ENCODE assay signal across 13 cellular contexts in genomic region chr16:2210386-2211365, GRCh38. TPM values are rescaled to one million over a fixed set of nuclear protein-coding genes. Genes with fewer than 3 reads are reported as not detected.
DNase-seq lines count a peak whose midpoint lies in the region; ATAC-seq and TF ChIP-seq lines count a peak whose summit lies in the region.
"Had no signal": no experiment of that assay in that cellular context is flagged by ENCODE, and none has a peak within 500 bp of the region (broad histone marks: within the 10 kb centered on the region; RNA-seq: fewer than 3 reads in every experiment).

Gene BRICD5 (minus strand): TSS chr16:2210863. CDS start chr16:2210833, 30 bp downstream.

- POLR2A ChIA-PET in OCI-LY7 (lab: Charles Lee), result no interaction called here

- H4K20me1 ChIP-seq in OCI-LY7 (ENCODE audit: insufficient read depth, low read length), result peaks cover 13% of the 10 kb centered on the region; the same call in 1 of the 2 replicates

- H3K4me1 ChIP-seq in OCI-LY7 (ENCODE audit: insufficient read depth, low read length, poor library complexity, severe bottlenecking), result peaks cover 26% of the 10 kb centered on the region

- peaks cover 46% of the 10 kb centered on the region for H3K36me3 ChIP-seq in OCI-LY7 (ENCODE audit: insufficient read depth, low read length)

- no peak for ATAC-seq in GM18868 (IDR thresholded peaks at IDR 0.05; ENCODE audit: unreplicated experiment)
- ATAC-seq in GM21360 (IDR thresholded peaks at IDR 0.05; ENCODE audit: unreplicated experiment), result no peak
- ATAC-seq in HG02798 (IDR thresholded peaks at IDR 0.05; ENCODE audit: poor library complexity, unreplicated experiment), result no peak
- ATAC-seq: stimulated activated naive CD8-positive, alpha-beta T cell treated with anti-CD3 and anti-CD28 coated beads, Interleukin-15, amount 100 ng/mL, for 72 hours had no signal

- no peak within 1 kb of the TSS for H3K27ac ChIP-seq in OCI-LY7 (ENCODE audit: low read depth, low read length, poor library complexity, severe bottlenecking)

- TF ChIP-seq CTCF in OCI-LY7 (conservative IDR thresholded peaks at IDR 0.05; ENCODE audit: low read length), result no peak
- TF ChIP-seq CTCF in epithelial cell of proximal tubule (conservative IDR thresholded peaks at IDR 0.05; ENCODE audit: low read depth, low read length), result no peak
- TF ChIP-seq CTCF in progenitor cell of endocrine pancreas (IDR thresholded peaks at IDR 0.05; ENCODE audit: unreplicated experiment), result no peak

- peaks cover 30% of the 10 kb centered on the region; the same call in 1 of the 2 replicates for H3K79me2 ChIP-seq in OCI-LY7 (ENCODE audit: insufficient read depth, low read depth, low read length)

- no peaks in the 10 kb centered on the region for H3K9me3 Mint-ChIP-seq in progenitor cell of endocrine pancreas (ENCODE audit: low read depth)
- H3K9me3 Mint-ChIP-seq: stimulated activated naive CD8-positive, alpha-beta T cell treated with anti-CD3 and anti-CD28 coated beads, Interleukin-15, amount 100 ng/mL, for 72 hours had no signal

- no peak within 1 kb of the TSS for H3K4me3 Mint-ChIP-seq in progenitor cell of endocrine pancreas (ENCODE audit: low read depth)

- H3K4me1 Mint-ChIP-seq in progenitor cell of endocrine pancreas (ENCODE audit: low read depth), result peaks cover 17% of the 10 kb centered on the region

- no peak within 1 kb of the TSS for H2AFZ ChIP-seq in OCI-LY7 (ENCODE audit: low read length)

- peaks cover 4% of the 10 kb centered on the region for H3K36me3 Mint-ChIP-seq in progenitor cell of endocrine pancreas (ENCODE audit: insufficient read depth)

- BruUV-seq in OCI-LY7 (replicated peaks; lab: Mats Ljungman, UMichigan), result no TSS peak

- no peaks in the 10 kb centered on the region for H3K27me3 Mint-ChIP-seq in progenitor cell of endocrine pancreas
- H3K27me3 Mint-ChIP-seq: stimulated activated naive CD8-positive, alpha-beta T cell treated with anti-CD3 and anti-CD28 coated beads, Interleukin-15, amount 100 ng/mL, for 72 hours had no signal

- peak; percentile 40 for DNase-seq in NCI-H82 (lab: John Stamatoyannopoulos, UW)
- DNase-seq in NCI-H82 treated with DMSO at 0.1 percent for 48 hours (lab: John Stamatoyannopoulos, UW; ENCODE audit: unreplicated experiment), result no peak
- no peak for DNase-seq in OCI-LY7 (ENCODE audit: low spot score)
- DNase-seq in epithelial cell of proximal tubule (ENCODE audit: low read depth), result no peak
- DNase-seq in progenitor cell of endocrine pancreas (ENCODE audit: low spot score, unreplicated experiment), result no peak
- DNase-seq: 8988T; activated CD4-positive, alpha-beta T cell treated with anti-CD3 and anti-CD28 coated beads for 4 hours; NCI-H2081 treated with DMSO at 0.1 percent for 48 hours; stimulated activated CD4-positive, alpha-beta T cell treated with anti-CD3 and anti-CD28 coated beads, Interleukin-12 subunit alpha, Interleukin-12 subunit beta, amount 100 ng/mL, for 4 hours; stimulated activated naive CD8-positive, alpha-beta T cell treated with anti-CD3 and anti-CD28 coated beads, Interleukin-15, amount 100 ng/mL, for 72 hours had no signal

- H3K4me2 ChIP-seq in OCI-LY7 (ENCODE audit: low read length), result peak within 1 kb of the TSS; percentile 78; the same call in 1 of the 2 replicates

- H3K9me2 ChIP-seq in OCI-LY7 (ENCODE audit: insufficient read depth, low read length), result no peaks in the 10 kb centered on the region

- no peak within 1 kb of the TSS for H3K27ac Mint-ChIP-seq in progenitor cell of endocrine pancreas

- CTCF ChIA-PET in OCI-LY7 (lab: Charles Lee; ENCODE audit: unreplicated experiment), result no interaction called here

- intact Hi-C loops in OCI-LY7 (cut with micrococcal nuclease; ENCODE audit: unreplicated experiment), result no loop called here

- no peaks in the 10 kb centered on the region for H3K9me3 ChIP-seq in OCI-LY7 (ENCODE audit: low read length)

- no peak within 1 kb of the TSS for H3K4me3 ChIP-seq in OCI-LY7 (ENCODE audit: low read depth, low read length, poor library complexity, severe bottlenecking)
- no peak within 1 kb of the TSS for H3K4me3 ChIP-seq in epithelial cell of proximal tubule (ENCODE audit: low read depth, low read length)

RNA-seq across cellular contexts. Expression of gene BRICD5, which starts in this region (rescaled TPM):
- total RNA-seq in OCI-LY7 (2014; rRNA removed; shearing (Covaris generic)), result 15.8 and 30.4 TPM in 2 replicates
- total RNA-seq in OCI-LY7 (2022) (31.7 and 36.6 TPM in 2 replicates), epithelial cell of proximal tubule (5.3 and 10.1 TPM in 2 replicates), progenitor cell of endocrine pancreas (22.5 and 24.6 TPM in 2 replicates)
